ENCODE assay signal across 8 cellular contexts in genomic region chr2:171999125-171999524, GRCh38. TPM values are rescaled to one million over a fixed set of nuclear protein-coding genes. Genes with fewer than 3 reads are reported as not detected.
DNase-seq lines count a peak whose midpoint lies in the region; ATAC-seq and TF ChIP-seq lines count a peak whose summit lies in the region.

No MANE protein-coding gene starts in this region.

- no peaks in the 10 kb centered on the region for H3K36me3 Mint-ChIP-seq in activated CD4-positive, alpha-beta T cell treated with anti-CD3 and anti-CD28 coated beads, Interleukin-2, amount 10 ng/mL, durations not matched to agents 24 days and 14 days (ENCODE audit: low read depth)

- peak overlapping the region; percentile 33 for H2AFZ ChIP-seq in fibroblast of lung (ENCODE audit: low read length)

- no peaks in the 10 kb centered on the region for H3K79me2 ChIP-seq in fibroblast of lung (ENCODE audit: control insufficient read depth, insufficient read depth, low read length)

- TF ChIP-seq CTCF in RWPE2 (IDR thresholded peaks at IDR 0.05; ENCODE audit: poor library complexity, severe bottlenecking) (no peak), fibroblast of lung (conservative IDR thresholded peaks at IDR 0.05 in 1 of 2, IDR thresholded peaks at IDR 0.05 in 1 of 2; ENCODE audit: low read depth in 1 of 2, low read length in 2 of 2) (no peak)

- peak overlapping the region; percentile 72 for H3K27ac Mint-ChIP-seq in activated CD4-positive, alpha-beta T cell treated with anti-CD3 and anti-CD28 coated beads, Interleukin-2, amount 10 ng/mL, durations not matched to agents 24 days and 14 days

- H3K27ac ChIP-seq in RWPE2 (ENCODE audit: poor library complexity, severe bottlenecking), result peak overlapping the region; percentile 42
- no peak overlapping the region for H3K27ac ChIP-seq in fibroblast of lung (ENCODE audit: insufficient read depth, low read length)

- H3K27me3 Mint-ChIP-seq in activated CD4-positive, alpha-beta T cell treated with anti-CD3 and anti-CD28 coated beads, Interleukin-2, amount 10 ng/mL, durations not matched to agents 24 days and 14 days, result peaks cover 26% of the 10 kb centered on the region

- peaks cover 19% of the 10 kb centered on the region for H3K4me1 Mint-ChIP-seq in activated CD4-positive, alpha-beta T cell treated with anti-CD3 and anti-CD28 coated beads, Interleukin-2, amount 10 ng/mL, durations not matched to agents 24 days and 14 days

- no peaks in the 10 kb centered on the region for H3K9me3 Mint-ChIP-seq in activated CD4-positive, alpha-beta T cell treated with anti-CD3 and anti-CD28 coated beads, Interleukin-2, amount 10 ng/mL, durations not matched to agents 24 days and 14 days

- peak overlapping the region; percentile 20 for H3K4me2 ChIP-seq in fibroblast of lung (ENCODE audit: extremely low read depth, insufficient read depth, low read length)

- no peak for DNase-seq in activated CD4-positive, alpha-beta T cell treated with anti-CD3 and anti-CD28 coated beads, Interleukin-2, amount 10 ng/mL, durations not matched to agents 24 days and 14 days
- no peak for DNase-seq in activated CD4-positive, alpha-beta T cell treated with anti-CD3 and anti-CD28 coated beads, Interleukin-2, amount 50 U/mL, for 48 hours
- DNase-seq in RWPE2 (ENCODE audit: low spot score) (no peak), fibroblast of lung (ENCODE audit: low read depth in 2 of 2) (peak in 1 of 2 donors; percentile 2), putamen (ENCODE audit: low spot score) (peak; percentile 18), NCI-H2196 treated with DMSO at 0.1 percent for 48 hours (lab: John Stamatoyannopoulos, UW; ENCODE audit: unreplicated experiment) (no peak)

- H3K4me1 ChIP-seq in RWPE2 (ENCODE audit: insufficient read depth, poor library complexity, severe bottlenecking), result no peaks in the 10 kb centered on the region
- peaks cover 7% of the 10 kb centered on the region for H3K4me1 ChIP-seq in fibroblast of lung (ENCODE audit: control insufficient read depth, extremely low read depth, insufficient read depth, low read length)

- H4K20me1 ChIP-seq in fibroblast of lung (ENCODE audit: control insufficient read depth, extremely low read depth, insufficient read depth, low read length), result no peaks in the 10 kb centered on the region

- peak overlapping the region; percentile 45 for H3K4me3 ChIP-seq in RWPE2 (ENCODE audit: severe bottlenecking)
- H3K4me3 ChIP-seq in fibroblast of lung (replicated peaks in 1 of 4; ENCODE audit: control extremely low read depth in 1 of 4, insufficient read depth in 1 of 4, low read depth in 3 of 4, low read length in 4 of 4), result peak overlapping the region; percentile 1 to 77 (median 40)

- no peak overlapping the region for H3K9ac ChIP-seq in fibroblast of lung (ENCODE audit: insufficient read depth, low read length)

- no peaks in the 10 kb centered on the region for H3K9me3 ChIP-seq in RWPE2 (ENCODE audit: severe bottlenecking)
- no peaks in the 10 kb centered on the region for H3K9me3 ChIP-seq in fibroblast of lung (ENCODE audit: control insufficient read depth, insufficient read depth, low read depth, low read length)

- H3K27me3 ChIP-seq in RWPE2 (ENCODE audit: insufficient read depth, poor library complexity, severe bottlenecking), result no peaks in the 10 kb centered on the region
- no peaks in the 10 kb centered on the region for H3K27me3 ChIP-seq in fibroblast of lung (ENCODE audit: control insufficient read depth, insufficient read depth, low read length)

- ATAC-seq in RWPE2 (ENCODE audit: low read depth) (peak; percentile 13; the same call in 2 of the 3 replicates), GM21423 (IDR thresholded peaks at IDR 0.05; ENCODE audit: unreplicated experiment) (no peak), HG03565 (IDR thresholded peaks at IDR 0.05; ENCODE audit: unreplicated experiment) (no peak)

- H3K4me3 Mint-ChIP-seq in activated CD4-positive, alpha-beta T cell treated with anti-CD3 and anti-CD28 coated beads, Interleukin-2, amount 10 ng/mL, durations not matched to agents 24 days and 14 days, result peak overlapping the region; percentile 94

- H3K36me3 ChIP-seq in RWPE2 (ENCODE audit: low read depth), result no peaks in the 10 kb centered on the region
- H3K36me3 ChIP-seq in fibroblast of lung (ENCODE audit: control insufficient read depth, insufficient read depth, low read length), result no peaks in the 10 kb centered on the region

- intact Hi-C loops in activated CD4-positive, alpha-beta T cell treated with anti-CD3 and anti-CD28 coated beads, Interleukin-2, amount 10 ng/mL, durations not matched to agents 24 days and 14 days (cut with micrococcal nuclease), result loop anchor here (2.0 to 10.0 kb wide), 4 partner anchors 37 to 558 kb away; partner anchors contain the start of genes DYNC1I2, PDK1 and SLC25A12

RNA-seq across cellular contexts. Expression of gene METAP1D, which starts 0.6 kb away (rescaled TPM):
- total RNA-seq in activated CD4-positive, alpha-beta T cell treated with anti-CD3 and anti-CD28 coated beads, Interleukin-2, amount 10 ng/mL, durations not matched to agents 24 days and 14 days, result 5.0 and 8.1 TPM in 2 replicates
- 6.8 and 10.0 TPM in 2 replicates for total RNA-seq in fibroblast of lung
- 5.9 and 6.7 TPM in 2 replicates for polyA plus RNA-seq in fibroblast of lung
- polyA plus RNA-seq in fibroblast of lung (2012), result 3.3 and 4.4 TPM in 2 replicates
- 0.98 and 2.6 TPM in 2 replicates for polyA minus RNA-seq in fibroblast of lung (ENCODE audit: low replicate concordance)
